In the genomic region with DNA sequence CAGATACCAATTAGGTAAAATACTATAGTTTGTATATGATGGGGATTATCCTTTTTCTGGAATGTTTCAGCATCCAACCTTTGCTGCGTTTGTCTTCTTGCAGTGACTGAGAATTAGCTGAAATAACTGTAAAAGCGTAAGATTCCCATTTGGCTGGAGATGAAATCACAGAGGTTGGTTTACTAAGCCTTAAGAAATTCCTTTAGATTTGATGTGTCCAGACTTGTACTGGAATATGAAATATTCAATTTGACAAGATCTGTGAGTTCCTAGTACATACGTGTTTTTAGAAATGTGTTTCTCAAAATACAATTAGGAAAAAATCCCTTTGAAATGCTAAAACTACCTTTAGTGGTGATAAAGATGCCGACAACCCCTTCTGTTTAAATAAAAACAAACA, we compare ENCODE assay signal across 17 cellular contexts.
"Had no signal": no experiment of that assay in that cellular context is flagged by ENCODE, and none has a peak within 500 bp of the region (broad histone marks: within the 10 kb centered on the region; RNA-seq: fewer than 3 reads in every experiment).

No MANE protein-coding gene starts in this region.

- H3K4me2 ChIP-seq: SK-N-SH had no signal

- H3K9ac ChIP-seq: SK-N-SH had no signal

- H3K9me3 ChIP-seq: SK-N-SH had no signal

- H3K9me2 ChIP-seq: SK-N-SH had no signal

- DNase-seq: KBM-7, MM.1S, NCI-H1092 treated with DMSO at 0.1 percent for 48 hours, NCI-H1436, NCI-H187, NCI-H2029, NCI-H2081 treated with DMSO at 0.1 percent for 48 hours, NCI-H2171, NCI-H226, NCI-H446, NCI-H510A, NCI-H524 treated with DMSO at 0.1 percent for 48 hours, NCI-H69, NCI-H774, RPMI8226, SHP77, SK-N-SH had no signal
